23 cellular contexts compared by ENCODE assay signal in the genomic region with DNA sequence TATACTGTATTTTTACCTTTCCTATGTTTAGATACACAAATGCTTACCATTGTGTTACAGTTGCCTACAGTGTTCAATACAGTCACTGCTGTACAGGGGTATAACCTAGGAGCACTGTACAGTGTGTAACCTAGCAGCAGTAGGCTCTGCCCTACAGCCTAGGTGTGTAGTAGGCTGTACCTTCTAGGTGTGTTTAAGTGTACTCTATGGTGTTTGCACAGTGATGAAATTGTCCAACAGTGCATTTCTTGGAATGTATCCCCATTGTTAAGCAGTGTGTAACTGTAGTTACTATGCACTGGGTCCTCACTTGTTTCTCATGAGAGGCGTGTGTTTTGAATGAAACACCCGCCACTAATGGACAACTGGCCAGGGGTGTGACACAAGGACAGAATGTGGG.
DNase-seq lines count a peak whose midpoint lies in the region; ATAC-seq and TF ChIP-seq lines count a peak whose summit lies in the region.
"Had no signal": no experiment of that assay in that cellular context is flagged by ENCODE, and none has a peak within 500 bp of the region (broad histone marks: within the 10 kb centered on the region; RNA-seq: fewer than 3 reads in every experiment).

No MANE protein-coding gene starts in this region.

- H3K27ac ChIP-seq in hepatocyte (peak overlapping the region; percentile 27), left lung (no peak overlapping the region), lung (ENCODE audit: low read depth in 1 of 2, low read length in 1 of 2) (no peak overlapping the region), upper lobe of left lung (no peak overlapping the region)
- H3K27ac ChIP-seq: BLaER1 had no signal

- H3K79me2 ChIP-seq in hepatocyte: no peaks in the 10 kb centered on the region

- no peak overlapping the region for H3K4me2 ChIP-seq in hepatocyte
- H3K4me2 ChIP-seq: BLaER1 had no signal

- no peak overlapping the region for H3K4me3 ChIP-seq in hepatocyte
- no peak overlapping the region for H3K4me3 ChIP-seq in left lung
- no peak overlapping the region for H3K4me3 ChIP-seq in lung
- H3K4me3 ChIP-seq in upper lobe of left lung: no peak overlapping the region
- H3K4me3 ChIP-seq: BLaER1, GM12878 had no signal

- DNase-seq in hepatocyte (ENCODE audit: low spot score) (peak; percentile 17), left lung (no peak), lung (ENCODE audit: low spot score) (no peak), upper lobe of left lung (peak in 1 of 2 donors; percentile 32), DMS153 (lab: John Stamatoyannopoulos, UW) (no peak), NCI-H1105 treated with DMSO at 0.1 percent for 48 hours (lab: John Stamatoyannopoulos, UW) (no peak), NCI-H1694 (lab: John Stamatoyannopoulos, UW) (no peak)
- DNase-seq: 8988T; ACHN; BE2C; C1 segment of cervical spinal cord; CD4-positive, alpha-beta memory T cell; CD4-positive, CD25-positive, alpha-beta regulatory T cell; CD8-positive, alpha-beta memory T cell; COR-L47; DMS 273 treated with DMSO at 0.1 percent for 48 hours; DMS79; DND-41; EL; GDM1 had no signal

- 69% methylated on average over 2 of the region's 2 CpGs for WGBS in hepatocyte (ENCODE audit: low lambda C conversion rate, missing lambda C conversion rate)
- 52 to 67% methylated on average over 2 of the region's 2 CpGs for WGBS in lung, 2 donors
- WGBS in upper lobe of left lung, 2 donors: 51 to 84% methylated on average over 2 of the region's 2 CpGs

- H3K9me3 ChIP-seq in hepatocyte (ENCODE audit: low read depth) (no peaks in the 10 kb centered on the region), left lung (no peaks in the 10 kb centered on the region), lung (ENCODE audit: control insufficient read depth in 2 of 2, insufficient read depth in 1 of 2, low read length in 1 of 2) (peaks cover 0 to 4% of the 10 kb centered on the region in 2 donors), upper lobe of left lung (no peaks in the 10 kb centered on the region)
- H3K9me3 ChIP-seq: BE2C, BLaER1 had no signal

- TF ChIP-seq CTCF in hepatocyte (IDR thresholded peaks at IDR 0.05; ENCODE audit: poor library complexity) (no peak), left lung (IDR thresholded peaks at IDR 0.05) (no peak), lung (IDR thresholded peaks at IDR 0.05; ENCODE audit: control extremely low read depth, extremely low read depth) (no peak), upper lobe of left lung (IDR thresholded peaks at IDR 0.05) (no peak)

- intact Hi-C loops in left lung (cut with DNase I): no loop called here

- TF ChIP-seq POLR2A in upper lobe of left lung (IDR thresholded peaks at IDR 0.05): peak in 1 of 4 donors; percentile 42

- H3K36me3 ChIP-seq in hepatocyte (replicated peaks; ENCODE audit: insufficient read depth, low read depth) (no peaks in the 10 kb centered on the region), left lung (no peaks in the 10 kb centered on the region), lung (ENCODE audit: control insufficient read depth in 2 of 2, insufficient read depth in 2 of 2, low read length in 2 of 2) (no peaks in the 10 kb centered on the region), upper lobe of left lung (no peaks in the 10 kb centered on the region)
- H3K36me3 ChIP-seq: BE2C, BLaER1 had no signal

- TF ChIP-seq EP300 in upper lobe of left lung (IDR thresholded peaks at IDR 0.05): peak in 1 of 4 donors; percentile 26

- no peak overlapping the region for H2AFZ ChIP-seq in hepatocyte

- H3K4me1 ChIP-seq in hepatocyte (ENCODE audit: insufficient read depth) (peaks cover 3% of the 10 kb centered on the region), left lung (no peaks in the 10 kb centered on the region), lung (ENCODE audit: control insufficient read depth in 2 of 2, insufficient read depth in 2 of 2, low read length in 2 of 2) (no peaks in the 10 kb centered on the region), upper lobe of left lung (no peaks in the 10 kb centered on the region)
- H3K4me1 ChIP-seq: BE2C had no signal

- ATAC-seq in left lung (peak; percentile 98), lung (ENCODE audit: insufficient read depth, low FRiP score) (peak; percentile 49), upper lobe of left lung (ENCODE audit: low FRiP score in 2 of 2) (peak; percentile 40 to 87), HG02642 (IDR thresholded peaks at IDR 0.05; ENCODE audit: poor library complexity, unreplicated experiment) (no peak)
- ATAC-seq: GM12878 had no signal

- H4K20me1 ChIP-seq in hepatocyte (ENCODE audit: insufficient read depth, poor library complexity, severe bottlenecking): no peaks in the 10 kb centered on the region
- H4K20me1 ChIP-seq: BLaER1 had no signal

- H3K27me3 ChIP-seq in hepatocyte (no peaks in the 10 kb centered on the region), left lung (peaks cover 0 to 4% of the 10 kb centered on the region in 2 donors), lung (ENCODE audit: control insufficient read depth, insufficient read depth) (no peaks in the 10 kb centered on the region), upper lobe of left lung (no peaks in the 10 kb centered on the region)
- H3K27me3 ChIP-seq: BE2C, BLaER1 had no signal

- no peaks in the 10 kb centered on the region for H3K9me2 ChIP-seq in hepatocyte (replicated peaks; ENCODE audit: insufficient read depth)
